In genomic region chr20:50242863-50243609, GRCh38 we compare ENCODE assay signal across 13 cellular contexts. TPM values are rescaled to one million over a fixed set of nuclear protein-coding genes. Genes with fewer than 3 reads are reported as not detected.
DNase-seq lines count a peak whose midpoint lies in the region; ATAC-seq, FAIRE-seq and TF ChIP-seq lines count a peak whose summit lies in the region.
"Had no signal": no experiment of that assay in that cellular context is flagged by ENCODE, and none has a peak within 500 bp of the region (broad histone marks: within the 10 kb centered on the region; RNA-seq: fewer than 3 reads in every experiment).

No MANE protein-coding gene starts in this region.

- H3K9ac ChIP-seq in SK-N-SH (no peak overlapping the region), HepG2 (ENCODE audit: insufficient read depth, low read depth, low read length) (peak overlapping the region; percentile 72)

- TF ChIP-seq EP300 in SK-N-SH (IDR thresholded peaks at IDR 0.05; ENCODE audit: borderline replicate concordance in 1 of 2, low read depth in 1 of 2, low read length in 1 of 2), result no peak
- TF ChIP-seq EP300 in HepG2 (IDR thresholded peaks at IDR 0.05; ENCODE audit: low read depth in 2 of 2, low read length in 2 of 2), result peak; percentile 48 to 85; a peak in 3 of 4 replicates
- TF ChIP-seq EP300 in HepG2 (CRISPR knock-in tag; IDR thresholded peaks at IDR 0.05; ENCODE audit: borderline replicate concordance), result peak; percentile 92

- H3K36me3 Mint-ChIP-seq in MCF 10A (ENCODE audit: insufficient read depth, unreplicated experiment), result no peaks in the 10 kb centered on the region
- H3K36me3 Mint-ChIP-seq: activated naive CD8-positive, alpha-beta T cell; memory B cell had no signal

- TF ChIP-seq POLR2A in HepG2 (IDR thresholded peaks at IDR 0.05; ENCODE audit: insufficient read depth in 1 of 2, low read depth in 2 of 2, low read length in 2 of 2) (0 out of 4 replicates have a peak, but pooled peaks of 1 of the 2 experiments have one; percentile 34), vagina (IDR thresholded peaks at IDR 0.05) (no peak)

- no peaks in the 10 kb centered on the region for H3K36me3 ChIP-seq in SK-N-SH (replicated peaks in 1 of 2; ENCODE audit: control insufficient read depth in 1 of 2, insufficient read depth in 2 of 2, low read length in 1 of 2)
- H3K36me3 ChIP-seq in HepG2 (replicated peaks in 1 of 2; ENCODE audit: control insufficient read depth in 1 of 2, insufficient read depth in 2 of 2, low read length in 2 of 2), result no peaks in the 10 kb centered on the region
- no peaks in the 10 kb centered on the region for H3K36me3 ChIP-seq in vagina
- H3K36me3 ChIP-seq: spleen had no signal

- CTCF ChIA-PET in SK-N-SH (lab: Yijun Ruan, JAX), result interaction anchor here (0.9 kb wide), 1 partner anchor 122 kb away, joined by 3 read pairs; no protein-coding TSS in a partner anchor
- CTCF ChIA-PET in MCF 10A (lab: Yijun Ruan, JAX), result interaction anchor here (1.0 kb wide), 1 partner anchor 8 kb away, joined by 4 read pairs; no protein-coding TSS in a partner anchor
- CTCF ChIA-PET in HepG2 (lab: Yijun Ruan, JAX; ENCODE audit: low intra/inter-chr PET ratio, low total read pairs), result no interaction called here

- H3F3A ChIP-seq in SK-N-SH (replicated peaks; ENCODE audit: insufficient read depth), result peaks cover 2% of the 10 kb centered on the region

- H3K27ac ChIP-seq in SK-N-SH (ENCODE audit: low read depth in 2 of 2, low read length in 1 of 2) (no peak overlapping the region), HepG2 (ENCODE audit: extremely low read length, insufficient read depth, low read length) (peak overlapping the region; percentile 28), vagina (peak overlapping the region; percentile 2)
- H3K27ac ChIP-seq: spleen had no signal

- TF ChIP-seq CTCF in SK-N-SH (IDR thresholded peaks at IDR 0.05) (no peak), MCF 10A (IDR thresholded peaks at IDR 0.05; ENCODE audit: unreplicated experiment) (no peak), HepG2 (CRISPR knock-in tag; IDR thresholded peaks at IDR 0.05) (0 out of 2 replicates have a peak, but pooled peaks have one; percentile 33), vagina (IDR thresholded peaks at IDR 0.05) (no peak)

- H2AFZ ChIP-seq in SK-N-SH (ENCODE audit: low read depth), result no peak overlapping the region
- H2AFZ ChIP-seq in HepG2 (ENCODE audit: low read length), result no peak overlapping the region

- no peak overlapping the region for H3K4me3 ChIP-seq in SK-N-SH (ENCODE audit: low read depth in 2 of 2, low read length in 1 of 2)
- peak overlapping the region in 2 of 3 experiments; percentile 22 to 56; a peak in 2 of 6 replicates for H3K4me3 ChIP-seq in HepG2 (replicated peaks in 1 of 3; ENCODE audit: insufficient read depth in 1 of 3, low read depth in 2 of 3, low read length in 3 of 3)
- H3K4me3 ChIP-seq in vagina, result no peak overlapping the region
- H3K4me3 ChIP-seq: spleen had no signal

- H3K9me2 ChIP-seq in SK-N-SH, result no peaks in the 10 kb centered on the region

- in situ Hi-C loops in HepG2 (cut with HindIII; ENCODE audit: extremely low pct_ligation_motif_present, low pct_unique_long_range_greater_than_20kb), result no loop called here

- H4K20me1 ChIP-seq in SK-N-SH (ENCODE audit: insufficient read depth), result no peaks in the 10 kb centered on the region
- no peaks in the 10 kb centered on the region for H4K20me1 ChIP-seq in HepG2 (ENCODE audit: insufficient read depth, low read length)

- no TSS peak for BruUV-seq in MCF 10A (replicated peaks; lab: Mats Ljungman, UMichigan)
- BruUV-seq in HepG2 (replicated peaks; lab: Mats Ljungman, UMichigan), result TSS peak; percentile 74

- H3K27me3 Mint-ChIP-seq in MCF 10A (ENCODE audit: insufficient read depth, unreplicated experiment), result no peaks in the 10 kb centered on the region
- H3K27me3 Mint-ChIP-seq: activated naive CD8-positive, alpha-beta T cell had no signal

- TF ChIP-seq RAD21 in SK-N-SH (IDR thresholded peaks at IDR 0.05; ENCODE audit: low read length) (no peak), HepG2 (CRISPR knock-in tag; IDR thresholded peaks at IDR 0.05) (peak; percentile 69)

- no peak for ATAC-seq in SK-N-SH treated with all-trans-retinoic acid at 6 μM for 48 hours
- ATAC-seq in HepG2, result peak; percentile 90
- ATAC-seq in GM18519 (IDR thresholded peaks at IDR 0.05; ENCODE audit: low FRiP score, unreplicated experiment), result no peak

- H3K4me3 Mint-ChIP-seq in MCF 10A (ENCODE audit: unreplicated experiment), result no peak overlapping the region
- H3K4me3 Mint-ChIP-seq: activated naive CD8-positive, alpha-beta T cell; memory B cell had no signal

- H3K27ac Mint-ChIP-seq in MCF 10A (ENCODE audit: low read depth, unreplicated experiment), result peak overlapping the region; percentile 35
- H3K27ac Mint-ChIP-seq: activated naive CD8-positive, alpha-beta T cell; memory B cell had no signal

- H3K27me3 ChIP-seq in SK-N-SH (ENCODE audit: insufficient read depth) (no peaks in the 10 kb centered on the region), HepG2 (ENCODE audit: control insufficient read depth in 1 of 2, insufficient read depth in 2 of 2, low read length in 2 of 2) (peaks cover 13 to 34% of the 10 kb centered on the region in 2 experiments; a peak in 4 of 5 replicates), vagina (no peaks in the 10 kb centered on the region)

- H3K4me2 ChIP-seq in SK-N-SH, result no peak overlapping the region
- H3K4me2 ChIP-seq in HepG2 (ENCODE audit: low read depth, low read length), result peak overlapping the region; percentile 87

- DNase-seq in SK-N-SH (no peak), MCF 10A (ENCODE audit: unreplicated experiment) (peak; percentile 68), HepG2 (ENCODE audit: low spot score) (peak; percentile 93), vagina (ENCODE audit: extremely low spot score in 2 of 2) (no peak), NCI-H524 treated with DMSO at 0.1 percent for 48 hours (lab: John Stamatoyannopoulos, UW) (no peak), KG1 (lab: John Stamatoyannopoulos, UW) (no peak)
- DNase-seq: KBM-7; spleen; stimulated activated naive CD4-positive, alpha-beta T cell had no signal

- no peaks in the 10 kb centered on the region; a peak in 1 of 4 replicates for H3K4me1 ChIP-seq in SK-N-SH (ENCODE audit: control insufficient read depth in 1 of 2, insufficient read depth in 2 of 2, low read depth in 1 of 2, low read length in 1 of 2)
- H3K4me1 ChIP-seq in HepG2 (ENCODE audit: insufficient read depth, low read length), result peaks cover 100% of the 10 kb centered on the region
- peaks cover 19% of the 10 kb centered on the region for H3K4me1 ChIP-seq in vagina

- POLR2A ChIA-PET in SK-N-SH (lab: Yijun Ruan, JAX) (no interaction called here), MCF 10A (lab: Yijun Ruan, JAX) (interaction anchor here (0.5 to 1.0 kb wide), 2 partner anchors 16 to 180 kb away, joined by 3 read pairs; no protein-coding TSS in a partner anchor), HepG2 (lab: Yijun Ruan, JAX) (interaction anchor here (0.6 to 1.2 kb wide), 9 partner anchors 9 to 242 kb away, joined by 3 to 5 read pairs (median 3); no protein-coding TSS in a partner anchor)

- H3K4me1 Mint-ChIP-seq in MCF 10A (ENCODE audit: insufficient read depth, unreplicated experiment), result peaks cover 19% of the 10 kb centered on the region
- H3K4me1 Mint-ChIP-seq: memory B cell had no signal

- intact Hi-C loops in MCF 10A (cut with micrococcal nuclease), result no loop called here
- intact Hi-C loops in HepG2 (cut with micrococcal nuclease; ENCODE audit: unreplicated experiment), result loop anchor here (10.0 kb wide), 1 partner anchor 48 kb away; the partner anchor contains the start of gene CEBPB
- intact Hi-C loops in vagina (cut with DNase I), result no loop called here

- 84% methylated on average over 24 of the region's 27 CpGs for WGBS in SK-N-SH (ENCODE audit: low lambda C conversion rate)
- WGBS in HepG2 (ENCODE audit: low lambda C conversion rate), result 4% methylated on average over 18 of the region's 27 CpGs

- H3K79me2 ChIP-seq in SK-N-SH (ENCODE audit: insufficient read depth) (no peaks in the 10 kb centered on the region), HepG2 (ENCODE audit: insufficient read depth, low read length) (no peaks in the 10 kb centered on the region)

- FAIRE-seq in HepG2 (lab: Jason Lieb, UNC), result peak; percentile 26

- H3K9me3 ChIP-seq in SK-N-SH, result no peaks in the 10 kb centered on the region
- no peaks in the 10 kb centered on the region for H3K9me3 ChIP-seq in HepG2 (ENCODE audit: low read length)
- H3K9me3 ChIP-seq in vagina, result no peaks in the 10 kb centered on the region
- H3K9me3 ChIP-seq: spleen had no signal

- H3K9me3 Mint-ChIP-seq in MCF 10A (ENCODE audit: unreplicated experiment), result peaks cover 7% of the 10 kb centered on the region
- H3K9me3 Mint-ChIP-seq: memory B cell had no signal

TF ChIP-seq in SK-N-SH, 30 proteins besides CTCF, POLR2A, EP300 and RAD21 (continues in another document):
- TF ChIP-seq GATA2 (CRISPR knock-in tag; IDR thresholded peaks at IDR 0.05), result no peak

TF ChIP-seq in HepG2, 621 proteins besides CTCF, POLR2A, EP300 and RAD21 (continues in another document):
- no peak for TF ChIP-seq ZNF24 (IDR thresholded peaks at IDR 0.05)
- TF ChIP-seq BCL6 (CRISPR knock-in tag; IDR thresholded peaks at IDR 0.05), result peak; percentile 88

RNA-seq across cellular contexts. Expression of gene CEBPB, which starts 52.4 kb away (rescaled TPM):
- polyA plus RNA-seq in SK-N-SH (2012; rRNA removed) (13.2 and 14.7 TPM in 2 replicates), HepG2 (2011; rRNA removed) (28.2 and 43.0 TPM in 2 replicates)
- polyA plus RNA-seq in SK-N-SH (2012; cell fraction: cytosol; rRNA removed), result 9.5 and 11.1 TPM in 2 replicates
- polyA plus RNA-seq in SK-N-SH (2012; cell fraction: nucleus; rRNA removed), result 28.3 and 31.7 TPM in 2 replicates
- total RNA-seq in MCF 10A (2022) (221 and 226 TPM in 2 replicates), HepG2 (2016; rRNA removed; fragmentation: Illumina TruSeq; extraction: Trizol) (12.1 and 18.5 TPM in 2 replicates), vagina (264 TPM)
- 9.1 and 9.9 TPM in 2 replicates for total RNA-seq in HepG2 (2016; cell fraction: cytosol; rRNA removed; fragmentation: Illumina TruSeq; extraction: Trizol; ENCODE audit: low read depth)
- 11.0 and 17.4 TPM in 2 replicates for total RNA-seq in HepG2 (2016; cell fraction: insoluble cytoplasmic fraction; rRNA removed; fragmentation: Illumina TruSeq; extraction: Trizol)
- total RNA-seq in HepG2 (2016; cell fraction: membrane; rRNA removed; fragmentation: Illumina TruSeq; extraction: Trizol), result 19.9 and 21.0 TPM in 2 replicates
- total RNA-seq in HepG2 (2016; cell fraction: nucleus; rRNA removed; fragmentation: Illumina TruSeq; extraction: Trizol), result 8.1 and 9.8 TPM in 2 replicates
- polyA plus RNA-seq in HepG2 (2011; cell fraction: cytosol; rRNA removed), result 31.3 and 41.1 TPM in 2 replicates
- 47.8 and 49.8 TPM in 2 replicates for polyA plus RNA-seq in HepG2 (2011; cell fraction: nucleus; rRNA removed)
- polyA plus RNA-seq in HepG2 (2012), result 33.9 and 49.4 TPM in 2 replicates
- polyA plus RNA-seq in HepG2 (2016; cell fraction: cytosol; fragmentation: Illumina TruSeq; extraction: Trizol; ENCODE audit: low read depth), result 8.7 and 9.3 TPM in 2 replicates
- polyA plus RNA-seq in HepG2 (2016; cell fraction: insoluble cytoplasmic fraction; fragmentation: Illumina TruSeq; extraction: Trizol; ENCODE audit: low read depth), result 24.7 and 26.6 TPM in 2 replicates
- polyA plus RNA-seq in HepG2 (2016; cell fraction: membrane; fragmentation: Illumina TruSeq; extraction: Trizol; ENCODE audit: low read depth), result 16.8 and 19.0 TPM in 2 replicates
- polyA plus RNA-seq in HepG2 (2016; cell fraction: nucleus; fragmentation: Illumina TruSeq; extraction: Trizol; ENCODE audit: insufficient read depth, low read depth), result 21.1 and 24.6 TPM in 2 replicates
- polyA minus RNA-seq in HepG2 (2011; rRNA and poly(A)+ RNA removed; ENCODE audit: low replicate concordance), result 12.1 and 28.5 TPM in 2 replicates
- polyA minus RNA-seq in HepG2 (2011; cell fraction: cytosol; rRNA and poly(A)+ RNA removed), result 56.9 and 63.6 TPM in 2 replicates
- 21.4 and 26.7 TPM in 2 replicates for polyA minus RNA-seq in HepG2 (2011; cell fraction: nucleus; rRNA and poly(A)+ RNA removed)

Comparison
In these comparisons a context has a peak if more than half of its experiments do, and no peak if none do; other contexts are left out.
1. DNase-seq: peak in MCF 10A (single experiment) and HepG2 (single experiment); none in SK-N-SH (single experiment), vagina (0 of 2), NCI-H524 treated with DMSO at 0.1 percent for 48 hours (single experiment) and KG1 (single experiment).
2. H3K27ac ChIP-seq: peak in HepG2 (single experiment) and vagina (single experiment); none in SK-N-SH (0 of 2).
3. H3K4me3 ChIP-seq: peak in HepG2 (2 of 3); none in SK-N-SH (0 of 2) and vagina (0 of 2).
4. RNA of gene CEBPB, which starts 52.4 kb away (total RNA-seq): 264 TPM in vagina (single experiment) and 221 to 226 TPM in MCF 10A; 8.1 to 21.0 TPM in HepG2; every median in the first group is over 10 times any median in the second.